In the genomic region with DNA sequence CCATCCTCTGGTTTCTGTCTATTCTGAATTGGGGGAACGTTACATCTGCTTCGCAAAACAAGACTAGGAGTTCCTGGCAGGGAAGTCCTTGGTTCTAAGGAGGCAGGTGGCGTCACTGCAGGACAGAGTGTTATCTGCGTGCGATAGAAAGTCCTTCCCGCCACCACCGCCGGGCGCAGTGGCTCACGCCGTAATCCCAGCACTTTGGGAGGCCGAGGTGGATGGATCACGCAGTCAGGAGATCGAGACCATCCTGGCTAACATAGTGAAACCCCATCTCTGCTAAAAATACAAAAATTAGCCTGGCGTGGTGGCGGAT, we compare ENCODE assay signal across 11 cellular contexts. TPM values are rescaled to one million over a fixed set of nuclear protein-coding genes. Genes with fewer than 3 reads are reported as not detected.
"Had no signal": no experiment of that assay in that cellular context is flagged by ENCODE, and none has a peak within 500 bp of the region (broad histone marks: within the 10 kb centered on the region; RNA-seq: fewer than 3 reads in every experiment).

No MANE protein-coding gene starts in this region.

RNA-seq across cellular contexts. Expression of gene ALLC, which starts 22.0 kb away (rescaled TPM):
- total RNA-seq: activated CD4-positive, alpha-beta memory T cell treated with anti-CD3 and anti-CD28 coated beads, Interleukin-2, amount 10 ng/mL, durations not matched to agents 7 days and 5 days; activated CD4-positive, alpha-beta T cell treated with anti-CD3 and anti-CD28 coated beads, Interleukin-2, amount 10 ng/mL, durations not matched to agents 24 days and 14 days; activated naive CD4-positive, alpha-beta T cell treated with anti-CD3 and anti-CD28 coated beads, Interleukin-2, amount 50 U/mL, for 72 hours; activated T-helper 1 cell treated with anti-CD3 and anti-CD28 coated beads, Interleukin-12 subunit alpha, Interleukin-12 subunit beta, Interleukin-2, Interleukin-4 antibody, amounts not matched to agents 30 ng/mL and 10 ng/mL and 1 ng/mL, durations not matched to agents 14 hours and 24 hours and 36 hours; astrocyte; epithelial cell of proximal tubule; fibroblast of lung; left ventricle myocardium inferior; mammary epithelial cell; T-helper 2 cell treated with Interferon-gamma antibody and Interleukin-4, amounts not matched to agents 100 ng/mL and 5 ng/mL, for 36 hours had no signal
- polyA plus RNA-seq: fibroblast of lung, mammary epithelial cell had no signal

RNA-seq across cellular contexts. Expression of gene COLEC11, which starts 41.1 kb away (rescaled TPM):
- total RNA-seq: activated CD4-positive, alpha-beta memory T cell treated with anti-CD3 and anti-CD28 coated beads, Interleukin-2, amount 10 ng/mL, durations not matched to agents 7 days and 5 days; activated naive CD4-positive, alpha-beta T cell treated with anti-CD3 and anti-CD28 coated beads, Interleukin-2, amount 50 U/mL, for 72 hours; activated T-helper 1 cell treated with anti-CD3 and anti-CD28 coated beads, Interleukin-12 subunit alpha, Interleukin-12 subunit beta, Interleukin-2, Interleukin-4 antibody, amounts not matched to agents 30 ng/mL and 10 ng/mL and 1 ng/mL, durations not matched to agents 14 hours and 24 hours and 36 hours; astrocyte; kidney epithelial cell; mammary epithelial cell had no signal
- polyA plus RNA-seq: mammary epithelial cell had no signal
